15 cellular contexts compared by ENCODE assay signal in genomic region chr1:192879416-192879815, GRCh38.
DNase-seq lines count a peak whose midpoint lies in the region; ATAC-seq and TF ChIP-seq lines count a peak whose summit lies in the region.
"Had no signal": no experiment of that assay in that cellular context is flagged by ENCODE, and none has a peak within 500 bp of the region (broad histone marks: within the 10 kb centered on the region; RNA-seq: fewer than 3 reads in every experiment).

No MANE protein-coding gene starts in this region.

- 14% methylated on average over 1 of the region's 1 CpG for WGBS in right cardiac atrium

- H3K36me3 ChIP-seq in thoracic aorta = no peaks in the 10 kb centered on the region
- H3K36me3 ChIP-seq: transverse colon had no signal

- intact Hi-C loops in right cardiac atrium (cut with DNase I) = no loop called here

- in situ Hi-C loops in astrocyte of the spinal cord (cut with HindIII; ENCODE audit: low sequenced_read_pairs) = no loop called here

- TF ChIP-seq CTCF in astrocyte of the spinal cord (IDR thresholded peaks at IDR 0.05; ENCODE audit: low read depth, low read length) (no peak), thoracic aorta (IDR thresholded peaks at IDR 0.05) (no peak)

- no peak overlapping the region for H3K27ac ChIP-seq in right cardiac atrium (ENCODE audit: low read length)
- H3K27ac ChIP-seq in thoracic aorta = peak overlapping the region; percentile 15 to 42
- H3K27ac ChIP-seq: HL-60 had no signal

- H3K4me3 ChIP-seq in astrocyte of the spinal cord (ENCODE audit: low read depth, low read length) = no peak overlapping the region
- H3K4me3 ChIP-seq in right cardiac atrium (ENCODE audit: low read length) = no peak overlapping the region
- H3K4me3 ChIP-seq in thoracic aorta = no peak overlapping the region
- H3K4me3 ChIP-seq: transverse colon had no signal

- H3K9me3 ChIP-seq in right cardiac atrium (ENCODE audit: control insufficient read depth, low read length) = no peaks in the 10 kb centered on the region
- H3K9me3 ChIP-seq in thoracic aorta = no peaks in the 10 kb centered on the region
- H3K9me3 ChIP-seq: transverse colon had no signal

- H3K4me1 ChIP-seq in right cardiac atrium (ENCODE audit: control insufficient read depth, insufficient read depth, low read length) (peaks cover 7% of the 10 kb centered on the region), thoracic aorta (ENCODE audit: control insufficient read depth in 1 of 2, low read depth in 2 of 2) (peaks cover 28 to 41% of the 10 kb centered on the region in 2 donors)

- H3K27me3 ChIP-seq in right cardiac atrium (ENCODE audit: control insufficient read depth, insufficient read depth) = no peaks in the 10 kb centered on the region
- no peaks in the 10 kb centered on the region for H3K27me3 ChIP-seq in thoracic aorta (replicated peaks; ENCODE audit: insufficient read depth)
- H3K27me3 ChIP-seq: transverse colon had no signal

- DNase-seq in SIG-M5 treated with dmso at 0.1 percent for 504 hours (lab: John Stamatoyannopoulos, UW; ENCODE audit: unreplicated experiment) (peak; percentile 9), SIG-M5 (lab: John Stamatoyannopoulos, UW) (no peak), astrocyte of the spinal cord (ENCODE audit: low read depth, low spot score) (peak; percentile 22), right cardiac atrium (no peak), thoracic aorta (ENCODE audit: low spot score) (no peak), NCI-H2029 (lab: John Stamatoyannopoulos, UW) (no peak), OCI-M2 (lab: John Stamatoyannopoulos, UW; ENCODE audit: unreplicated experiment) (no peak)
- DNase-seq in activated CD4-positive, alpha-beta T cell treated with anti-CD3 and anti-CD28 coated beads, Interleukin-2, amount 50 U/mL, for 1 hour = no peak
- DNase-seq: activated CD4-positive, alpha-beta T cell treated with anti-CD3 and anti-CD28 coated beads, Interleukin-2, amount 10 ng/mL, durations not matched to agents 24 days and 14 days; activated effector memory CD4-positive, alpha-beta T cell treated with anti-CD3 and anti-CD28 coated beads, Interleukin-2, amount 50 U/mL, for 16 hours; Calu3; kidney glomerular epithelial cell; NCI-H524; transverse colon had no signal

- ATAC-seq in right cardiac atrium (peak; percentile 81 to 94), thoracic aorta (ENCODE audit: insufficient number of reproducible peaks, low FRiP score, low read depth) (no peak)

Comparison
In these comparisons a context has a peak if more than half of its experiments do, and no peak if none do; other contexts are left out.
1. DNase-seq: peak in SIG-M5 treated with dmso at 0.1 percent for 504 hours (single experiment) and astrocyte of the spinal cord (single experiment); none in SIG-M5 (single experiment), right cardiac atrium (0 of 3), thoracic aorta (single experiment), activated CD4-positive, alpha-beta T cell treated with anti-CD3 and anti-CD28 coated beads, Interleukin-2, amount 50 U/mL, for 1 hour (single experiment), NCI-H2029 (single experiment) and OCI-M2 (single experiment).